In the genomic region with DNA sequence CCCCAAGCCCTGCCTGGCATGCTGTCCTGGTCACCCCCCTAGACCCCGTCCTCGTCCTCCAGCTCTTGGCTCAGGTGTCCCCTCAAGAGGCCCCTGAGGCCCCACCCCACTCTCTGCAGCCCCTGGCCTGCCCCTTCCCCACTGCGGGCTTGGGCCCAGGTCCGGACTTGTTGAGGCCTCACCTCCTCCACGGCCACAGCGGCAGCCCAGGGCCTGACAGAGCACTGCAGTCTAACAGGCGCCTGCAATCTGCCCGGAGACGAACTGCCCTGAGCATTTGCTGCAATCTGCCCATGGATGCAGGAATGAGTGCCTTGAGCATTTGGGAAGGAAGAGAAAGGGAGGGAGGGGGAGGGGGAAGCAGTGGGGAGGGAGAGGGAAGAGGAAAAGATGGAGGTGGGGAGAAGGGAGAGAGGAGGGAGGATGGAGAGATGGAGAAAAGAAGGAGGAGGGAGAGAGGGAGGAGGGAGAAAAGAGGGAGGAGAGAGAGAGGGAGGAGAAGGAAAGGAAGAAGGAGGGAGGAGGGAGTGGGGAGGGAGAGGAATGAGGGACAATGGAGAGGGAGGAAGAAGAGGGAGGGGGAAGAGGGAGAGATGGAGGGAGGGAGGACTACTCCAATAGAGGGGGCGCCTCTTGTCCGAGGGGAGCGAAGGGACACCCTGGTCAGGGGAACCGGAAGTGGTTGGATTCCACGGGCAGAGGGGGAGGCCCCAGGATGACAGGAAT, we compare ENCODE assay signal across 1 cellular context.
TF ChIP-seq lines count a peak whose summit lies in the region.

No MANE protein-coding gene starts in this region.

TF ChIP-seq in K562, 482 proteins besides CTCF, POLR2A, EP300 and RAD21 (continued from another document):
- TF ChIP-seq, protein P1, sequence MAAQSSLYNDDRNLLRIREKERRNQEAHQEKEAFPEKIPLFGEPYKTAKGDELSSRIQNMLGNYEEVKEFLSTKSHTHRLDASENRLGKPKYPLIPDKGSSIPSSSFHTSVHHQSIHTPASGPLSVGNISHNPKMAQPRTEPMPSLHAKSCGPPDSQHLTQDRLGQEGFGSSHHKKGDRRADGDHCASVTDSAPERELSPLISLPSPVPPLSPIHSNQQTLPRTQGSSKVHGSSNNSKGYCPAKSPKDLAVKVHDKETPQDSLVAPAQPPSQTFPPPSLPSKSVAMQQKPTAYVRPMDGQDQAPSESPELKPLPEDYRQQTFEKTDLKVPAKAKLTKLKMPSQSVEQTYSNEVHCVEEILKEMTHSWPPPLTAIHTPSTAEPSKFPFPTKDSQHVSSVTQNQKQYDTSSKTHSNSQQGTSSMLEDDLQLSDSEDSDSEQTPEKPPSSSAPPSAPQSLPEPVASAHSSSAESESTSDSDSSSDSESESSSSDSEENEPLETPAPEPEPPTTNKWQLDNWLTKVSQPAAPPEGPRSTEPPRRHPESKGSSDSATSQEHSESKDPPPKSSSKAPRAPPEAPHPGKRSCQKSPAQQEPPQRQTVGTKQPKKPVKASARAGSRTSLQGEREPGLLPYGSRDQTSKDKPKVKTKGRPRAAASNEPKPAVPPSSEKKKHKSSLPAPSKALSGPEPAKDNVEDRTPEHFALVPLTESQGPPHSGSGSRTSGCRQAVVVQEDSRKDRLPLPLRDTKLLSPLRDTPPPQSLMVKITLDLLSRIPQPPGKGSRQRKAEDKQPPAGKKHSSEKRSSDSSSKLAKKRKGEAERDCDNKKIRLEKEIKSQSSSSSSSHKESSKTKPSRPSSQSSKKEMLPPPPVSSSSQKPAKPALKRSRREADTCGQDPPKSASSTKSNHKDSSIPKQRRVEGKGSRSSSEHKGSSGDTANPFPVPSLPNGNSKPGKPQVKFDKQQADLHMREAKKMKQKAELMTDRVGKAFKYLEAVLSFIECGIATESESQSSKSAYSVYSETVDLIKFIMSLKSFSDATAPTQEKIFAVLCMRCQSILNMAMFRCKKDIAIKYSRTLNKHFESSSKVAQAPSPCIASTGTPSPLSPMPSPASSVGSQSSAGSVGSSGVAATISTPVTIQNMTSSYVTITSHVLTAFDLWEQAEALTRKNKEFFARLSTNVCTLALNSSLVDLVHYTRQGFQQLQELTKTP (IDR thresholded peaks at IDR 0.05; ENCODE audit: low read depth in 1 of 2, partially characterized antibody in 2 of 2): peak in 1 of 2 experiments; percentile 33
- peak; percentile 89 for TF ChIP-seq ZNF263 (CRISPR knock-in tag; IDR thresholded peaks at IDR 0.05; ENCODE audit: borderline replicate concordance)
- TF ChIP-seq KDM1A (IDR thresholded peaks at IDR 0.05): peak in 1 of 2 experiments; percentile 80; a peak in 1 of 4 replicates
